Comparison of ENCODE assay signal across 8 cellular contexts in genomic region chr17:49708515-49709161, GRCh38. TPM values are rescaled to one million over a fixed set of nuclear protein-coding genes. Genes with fewer than 3 reads are reported as not detected.
DNase-seq lines count a peak whose midpoint lies in the region; ATAC-seq and TF ChIP-seq lines count a peak whose summit lies in the region.

No MANE protein-coding gene starts in this region.

- peaks cover 21% of the 10 kb centered on the region for H3F3A ChIP-seq in MM.1S (ENCODE audit: insufficient read depth, low read length)

- no peak overlapping the region for H3K9ac ChIP-seq in MM.1S (ENCODE audit: low read length)

- no TSS peak for BruUV-seq in MCF 10A (replicated peaks; lab: Mats Ljungman, UMichigan)

- CTCF ChIA-PET in MCF 10A (lab: Yijun Ruan, JAX): interaction anchor here (0.6 to 7.4 kb wide), 26 partner anchors 9 to 1205 kb away, joined by 3 to 47 read pairs (median 4); partner anchors contain the start of gene KAT7

- H3K27ac Mint-ChIP-seq in MCF 10A (ENCODE audit: low read depth, unreplicated experiment): peak overlapping the region; percentile 100

- no peak overlapping the region for H2AFZ ChIP-seq in MM.1S (ENCODE audit: low read length)

- peak overlapping the region; percentile 12; the same call in 1 of the 2 replicates for H3K4me2 ChIP-seq in MM.1S (ENCODE audit: low read depth, low read length)

- peak; percentile 21 for DNase-seq in EL
- DNase-seq in MM.1S: no peak
- DNase-seq in MCF 10A (ENCODE audit: unreplicated experiment): no peak
- peak in 1 of 3 donors; percentile 17 for DNase-seq in mucosa of descending colon
- no peak for DNase-seq in NCI-H1417 treated with DMSO at 0.1 percent for 48 hours (lab: John Stamatoyannopoulos, UW)
- no peak for DNase-seq in AG08396 (ENCODE audit: low spot score)
- no peak for DNase-seq in SKM-1 treated with dmso at 0.1 percent for 144 hours (lab: John Stamatoyannopoulos, UW; ENCODE audit: unreplicated experiment)

- H3K27me3 Mint-ChIP-seq in MCF 10A (ENCODE audit: insufficient read depth, unreplicated experiment): no peaks in the 10 kb centered on the region

- H3K9me3 ChIP-seq in MM.1S (replicated peaks; ENCODE audit: insufficient read depth, low read length) (no peaks in the 10 kb centered on the region), mucosa of descending colon (no peaks in the 10 kb centered on the region)

- peaks cover 26% of the 10 kb centered on the region for H3K36me3 Mint-ChIP-seq in MCF 10A (ENCODE audit: insufficient read depth, unreplicated experiment)

- no peaks in the 10 kb centered on the region for H3K27me3 ChIP-seq in MM.1S (replicated peaks; ENCODE audit: insufficient read depth, low read length)

- H3K9me2 ChIP-seq in MM.1S (replicated peaks; ENCODE audit: insufficient read depth, low read length): no peaks in the 10 kb centered on the region

- H3K4me1 ChIP-seq in MM.1S (ENCODE audit: low read length): peaks cover 17% of the 10 kb centered on the region
- peaks cover 19% of the 10 kb centered on the region for H3K4me1 ChIP-seq in mucosa of descending colon (ENCODE audit: low read depth)

- H3K36me3 ChIP-seq in MM.1S (replicated peaks; ENCODE audit: insufficient read depth, low read length): no peaks in the 10 kb centered on the region
- H3K36me3 ChIP-seq in mucosa of descending colon (ENCODE audit: low read depth): no peaks in the 10 kb centered on the region

- H3K4me1 Mint-ChIP-seq in MCF 10A (ENCODE audit: insufficient read depth, unreplicated experiment): peaks cover 23% of the 10 kb centered on the region

- H3K27ac ChIP-seq in MM.1S (ENCODE audit: low read length): peak overlapping the region; percentile 22; the same call in 1 of the 2 replicates

- H3K4me3 ChIP-seq in MM.1S (ENCODE audit: low read length): no peak overlapping the region; the same call in 1 of the 2 replicates
- peak overlapping the region; percentile 84 for H3K4me3 ChIP-seq in mucosa of descending colon

- H3K9me3 Mint-ChIP-seq in MCF 10A (ENCODE audit: unreplicated experiment): no peaks in the 10 kb centered on the region

- peak overlapping the region; percentile 83 for H3K4me3 Mint-ChIP-seq in MCF 10A (ENCODE audit: unreplicated experiment)

- peaks cover 29% of the 10 kb centered on the region for H3K79me2 ChIP-seq in MM.1S (ENCODE audit: low read length)

- no peaks in the 10 kb centered on the region for H4K20me1 ChIP-seq in MM.1S (ENCODE audit: insufficient read depth, low read length)

- intact Hi-C loops in MCF 10A (cut with micrococcal nuclease) (loop anchor here (1.0 to 5.0 kb wide), 2 partner anchors 71 to 289 kb away; partner anchors contain the start of gene DLX3), mucosa of descending colon (cut with DNase I, micrococcal nuclease) (loop anchor here in 1 of 2 donors (10.0 kb wide), 2 partner anchors 66 to 146 kb away; no protein-coding TSS in a partner anchor)

- POLR2A ChIA-PET in MCF 10A (lab: Yijun Ruan, JAX): interaction anchor here (0.6 to 3.5 kb wide), 24 partner anchors 10 to 838 kb away, joined by 3 to 35 read pairs (median 4); partner anchors contain the start of genes FAM117A, KAT7 and PHB1

- TF ChIP-seq CTCF in MM.1S (IDR thresholded peaks at IDR 0.05; ENCODE audit: low read length) (no peak), MCF 10A (IDR thresholded peaks at IDR 0.05; ENCODE audit: unreplicated experiment) (no peak), mucosa of descending colon (IDR thresholded peaks at IDR 0.05) (no peak)

- ATAC-seq in mucosa of descending colon (no peak), HG03175 (IDR thresholded peaks at IDR 0.05; ENCODE audit: unreplicated experiment) (no peak)

RNA-seq across cellular contexts. Expression of gene SLC35B1, which starts 0.9 kb away (rescaled TPM):
- 99.6 and 130 TPM in 2 replicates for total RNA-seq in MCF 10A (2022)
- total RNA-seq in mucosa of descending colon: 10 to 100 TPM; 31.7 to 60.3 (median 41.5) TPM

RNA-seq across cellular contexts. Expression of gene SPOP, which starts 30.7 kb away (rescaled TPM):
- total RNA-seq in MCF 10A (2022) (42.1 and 52.3 TPM in 2 replicates), mucosa of descending colon (100 to 1,000 TPM in 1 of 3 donors, 10 to 100 TPM in 2; 47.6 to 213 (median 56.2) TPM)

RNA-seq across cellular contexts. Expression of gene FAM117A, which starts 55.3 kb away (rescaled TPM):
- 2.0 and 5.0 TPM in 2 replicates for total RNA-seq in MCF 10A (2022)
- 10 to 100 TPM in 1 of 3 donors, 1 to 10 TPM in 2; 6.5 to 22.0 (median 8.8) TPM for total RNA-seq in mucosa of descending colon
